15 cellular contexts compared by ENCODE assay signal in genomic region chr20:432208-432607, GRCh38. TPM values are rescaled to one million over a fixed set of nuclear protein-coding genes. Genes with fewer than 3 reads are reported as not detected.
DNase-seq lines count a peak whose midpoint lies in the region; ATAC-seq, FAIRE-seq and TF ChIP-seq lines count a peak whose summit lies in the region.
"Had no signal": no experiment of that assay in that cellular context is flagged by ENCODE, and none has a peak within 500 bp of the region (broad histone marks: within the 10 kb centered on the region; RNA-seq: fewer than 3 reads in every experiment).

No MANE protein-coding gene starts in this region.

- WGBS in HepG2 (ENCODE audit: low lambda C conversion rate): 97% methylated on average over 12 of the region's 13 CpGs
- 93% methylated on average over 3 of the region's 13 CpGs for WGBS in right lobe of liver (ENCODE audit: insufficient coverage, low coverage, low lambda C conversion rate, missing lambda C conversion rate)

- POLR2A ChIA-PET in HepG2 (lab: Yijun Ruan, JAX): interaction anchor here (0.8 to 5.7 kb wide), 12 partner anchors 10 to 85 kb away, joined by 3 to 61 read pairs (median 11); partner anchors contain the start of genes NRSN2, RBCK1 and TRIB3

- peaks cover 4% of the 10 kb centered on the region for H3K36me3 Mint-ChIP-seq in T-helper 17 cell (ENCODE audit: low read depth)
- peaks cover 31% of the 10 kb centered on the region for H3K36me3 Mint-ChIP-seq in central memory CD8-positive, alpha-beta T cell (ENCODE audit: insufficient read depth)
- peaks cover 42 to 67% of the 10 kb centered on the region in 2 donors for H3K36me3 Mint-ChIP-seq in stimulated activated naive B cell treated with anti-CD40 and anti-IgM and Interleukin-4, amounts not matched to agents 10 μg/mL and 1 μg/mL and 100 μg/mL, for 72 hours

- no peak for TF ChIP-seq EP300 in HepG2 (IDR thresholded peaks at IDR 0.05; ENCODE audit: low read depth in 2 of 2, low read length in 2 of 2)
- TF ChIP-seq EP300 in HepG2 (CRISPR knock-in tag; IDR thresholded peaks at IDR 0.05; ENCODE audit: borderline replicate concordance): no peak

- TF ChIP-seq RAD21 in HepG2 (CRISPR knock-in tag; IDR thresholded peaks at IDR 0.05): no peak

- ATAC-seq in HepG2 (no peak), right lobe of liver (no peak), T-helper 17 cell (no peak)
- no peak for ATAC-seq in central memory CD8-positive, alpha-beta T cell (replicated peaks; ENCODE audit: extremely low read depth, poor library complexity, severe bottlenecking)
- no peak for ATAC-seq in stimulated activated naive B cell treated with anti-CD40 and anti-IgM and Interleukin-4, amounts not matched to agents 10 μg/mL and 1 μg/mL and 100 μg/mL, for 72 hours (replicated peaks)
- ATAC-seq: activated CD4-positive, CD25-positive, alpha-beta regulatory T cell treated with anti-CD3 and anti-CD28 coated beads, Interleukin-2, amount 50 U/mL, for 24 hours had no signal

- no TSS peak for BruUV-seq in HepG2 (replicated peaks; lab: Mats Ljungman, UMichigan)

- peaks cover 20% of the 10 kb centered on the region for H3K4me1 Mint-ChIP-seq in T-helper 17 cell
- peaks cover 40% of the 10 kb centered on the region for H3K4me1 Mint-ChIP-seq in central memory CD8-positive, alpha-beta T cell
- peaks cover 22 to 27% of the 10 kb centered on the region in 2 donors for H3K4me1 Mint-ChIP-seq in stimulated activated naive B cell treated with anti-CD40 and anti-IgM and Interleukin-4, amounts not matched to agents 10 μg/mL and 1 μg/mL and 100 μg/mL, for 72 hours

- no peak overlapping the region for H3K4me3 ChIP-seq in HepG2 (replicated peaks in 1 of 3; ENCODE audit: insufficient read depth in 1 of 3, low read depth in 2 of 3, low read length in 3 of 3)
- H3K4me3 ChIP-seq in right lobe of liver: no peak overlapping the region
- H3K4me3 ChIP-seq: mucosa of descending colon, PC-9, SJCRH30, smooth muscle cell had no signal

- intact Hi-C loops in HepG2 (cut with micrococcal nuclease; ENCODE audit: unreplicated experiment) (no loop called here), right lobe of liver (cut with DNase I) (no loop called here)

- H3K79me2 ChIP-seq in HepG2 (ENCODE audit: insufficient read depth, low read length): no peaks in the 10 kb centered on the region

- TF ChIP-seq CTCF in HepG2 (CRISPR knock-in tag; IDR thresholded peaks at IDR 0.05): no peak
- TF ChIP-seq CTCF in right lobe of liver (IDR thresholded peaks at IDR 0.05): no peak

- FAIRE-seq in HepG2 (lab: Jason Lieb, UNC): no peak
- FAIRE-seq: bronchial epithelial cell had no signal

- CTCF ChIA-PET in HepG2 (lab: Yijun Ruan, JAX; ENCODE audit: low intra/inter-chr PET ratio, low total read pairs): interaction anchor here (1.0 to 3.7 kb wide), 7 partner anchors 47 to 83 kb away, joined by 3 to 106 read pairs (median 12); no protein-coding TSS in a partner anchor

- 0 out of 2 replicates have a peak, but pooled peaks cover 7% of the 10 kb centered on the region for H3K4me1 ChIP-seq in HepG2 (ENCODE audit: insufficient read depth, low read length)
- H3K4me1 ChIP-seq in right lobe of liver: peaks cover 0 to 40% (median 17%) of the 10 kb centered on the region in 4 donors
- H3K4me1 ChIP-seq: SJCRH30 had no signal

- H2AFZ ChIP-seq in HepG2 (ENCODE audit: low read length): no peak overlapping the region
- H2AFZ ChIP-seq: PC-9 had no signal

- H3K4me2 ChIP-seq in HepG2 (ENCODE audit: low read depth, low read length): no peak overlapping the region
- H3K4me2 ChIP-seq: PC-9, smooth muscle cell had no signal

- H3K27ac Mint-ChIP-seq in T-helper 17 cell: peak overlapping the region; percentile 65
- H3K27ac Mint-ChIP-seq in central memory CD8-positive, alpha-beta T cell (ENCODE audit: low read depth): peak overlapping the region; percentile 95
- H3K27ac Mint-ChIP-seq in stimulated activated naive B cell treated with anti-CD40 and anti-IgM and Interleukin-4, amounts not matched to agents 10 μg/mL and 1 μg/mL and 100 μg/mL, for 72 hours: peak overlapping the region; percentile 60

- H3K9me3 Mint-ChIP-seq in central memory CD8-positive, alpha-beta T cell: no peaks in the 10 kb centered on the region
- no peaks in the 10 kb centered on the region for H3K9me3 Mint-ChIP-seq in stimulated activated naive B cell treated with anti-CD40 and anti-IgM and Interleukin-4, amounts not matched to agents 10 μg/mL and 1 μg/mL and 100 μg/mL, for 72 hours
- H3K9me3 Mint-ChIP-seq: H9 had no signal

- no peaks in the 10 kb centered on the region for H3K27me3 Mint-ChIP-seq in T-helper 17 cell
- no peaks in the 10 kb centered on the region for H3K27me3 Mint-ChIP-seq in central memory CD8-positive, alpha-beta T cell
- H3K27me3 Mint-ChIP-seq in stimulated activated naive B cell treated with anti-CD40 and anti-IgM and Interleukin-4, amounts not matched to agents 10 μg/mL and 1 μg/mL and 100 μg/mL, for 72 hours: no peaks in the 10 kb centered on the region

- H4K20me1 ChIP-seq in HepG2 (ENCODE audit: insufficient read depth, low read length): no peaks in the 10 kb centered on the region

- no peak for DNase-seq in HepG2 (ENCODE audit: low spot score)
- DNase-seq in right lobe of liver: no peak
- no peak for DNase-seq in T-helper 17 cell
- DNase-seq in central memory CD8-positive, alpha-beta T cell (ENCODE audit: low spot score in 2 of 2): no peak
- DNase-seq in stimulated activated naive B cell treated with anti-CD40 and anti-IgM and Interleukin-4, amounts not matched to agents 10 μg/mL and 1 μg/mL and 100 μg/mL, for 72 hours: no peak
- no peak for DNase-seq in NOMO-1 (lab: John Stamatoyannopoulos, UW; ENCODE audit: unreplicated experiment in 2 of 2)
- DNase-seq in NCI-H1417 (lab: John Stamatoyannopoulos, UW): no peak
- no peak for DNase-seq in D341Med (ENCODE audit: low spot score)

- H3K9me3 ChIP-seq in HepG2 (ENCODE audit: low read length): no peaks in the 10 kb centered on the region
- no peaks in the 10 kb centered on the region for H3K9me3 ChIP-seq in right lobe of liver
- no peaks in the 10 kb centered on the region for H3K9me3 ChIP-seq in T-helper 17 cell (ENCODE audit: control insufficient read depth, low read length, poor library complexity, severe bottlenecking)
- H3K9me3 ChIP-seq: mucosa of descending colon, SJCRH30 had no signal

- no peak overlapping the region for H3K9ac ChIP-seq in HepG2 (ENCODE audit: insufficient read depth, low read depth, low read length)

- H3K36me3 ChIP-seq in HepG2 (replicated peaks in 1 of 2; ENCODE audit: control insufficient read depth in 1 of 2, insufficient read depth in 2 of 2, low read length in 2 of 2) (peaks cover 40 to 61% of the 10 kb centered on the region in 2 experiments), right lobe of liver (peaks cover 0 to 46% (median 10%) of the 10 kb centered on the region in 4 donors)

- in situ Hi-C loops in HepG2 (cut with HindIII; ENCODE audit: extremely low pct_ligation_motif_present, low pct_unique_long_range_greater_than_20kb): loop anchor here (5.0 kb wide), 1 partner anchor 80 kb away; no protein-coding TSS in a partner anchor

- H3K27ac ChIP-seq in HepG2 (ENCODE audit: extremely low read length, insufficient read depth, low read length): no peak overlapping the region
- H3K27ac ChIP-seq in right lobe of liver: no peak overlapping the region
- H3K27ac ChIP-seq: PC-9, SJCRH30 had no signal

- H3K27me3 ChIP-seq in HepG2 (ENCODE audit: control insufficient read depth in 1 of 2, insufficient read depth in 2 of 2, low read length in 2 of 2) (no peaks in the 10 kb centered on the region), right lobe of liver (no peaks in the 10 kb centered on the region)
- H3K27me3 ChIP-seq: SJCRH30 had no signal

- 0 out of 4 replicates have a peak, but pooled peaks of 1 of the 2 experiments have one; percentile 21 for TF ChIP-seq POLR2A in HepG2 (IDR thresholded peaks at IDR 0.05; ENCODE audit: insufficient read depth in 1 of 2, low read depth in 2 of 2, low read length in 2 of 2)
- no peak for TF ChIP-seq POLR2A in right lobe of liver (IDR thresholded peaks at IDR 0.05)

- H3K4me3 Mint-ChIP-seq in T-helper 17 cell: no peak overlapping the region
- H3K4me3 Mint-ChIP-seq in central memory CD8-positive, alpha-beta T cell: no peak overlapping the region
- peak overlapping the region in 1 of 2 donors; percentile 10 for H3K4me3 Mint-ChIP-seq in stimulated activated naive B cell treated with anti-CD40 and anti-IgM and Interleukin-4, amounts not matched to agents 10 μg/mL and 1 μg/mL and 100 μg/mL, for 72 hours
- H3K4me3 Mint-ChIP-seq: H9 had no signal

RNA-seq across cellular contexts. Expression of gene RBCK1, which starts 24.1 kb away (rescaled TPM):
- total RNA-seq in HepG2 (2016; rRNA removed; fragmentation: Illumina TruSeq; extraction: Trizol) (121 and 149 TPM in 2 replicates), right lobe of liver (100 to 1,000 TPM in 2 of 6 experiments, 10 to 100 TPM in 4; 63.1 to 113 (median 85.6) TPM), T-helper 17 cell (10 to 100 TPM; 62.1 to 72.7 TPM)
- total RNA-seq in HepG2 (2016; cell fraction: cytosol; rRNA removed; fragmentation: Illumina TruSeq; extraction: Trizol; ENCODE audit: low read depth): 176 and 212 TPM in 2 replicates
- total RNA-seq in HepG2 (2016; cell fraction: insoluble cytoplasmic fraction; rRNA removed; fragmentation: Illumina TruSeq; extraction: Trizol): 110 and 147 TPM in 2 replicates
- total RNA-seq in HepG2 (2016; cell fraction: membrane; rRNA removed; fragmentation: Illumina TruSeq; extraction: Trizol): 217 and 241 TPM in 2 replicates
- 83.9 and 95.5 TPM in 2 replicates for total RNA-seq in HepG2 (2016; cell fraction: nucleus; rRNA removed; fragmentation: Illumina TruSeq; extraction: Trizol)
- polyA plus RNA-seq in HepG2 (2011; rRNA removed): 215 and 270 TPM in 2 replicates
- 171 and 196 TPM in 2 replicates for polyA plus RNA-seq in HepG2 (2011; cell fraction: cytosol; rRNA removed)
- polyA plus RNA-seq in HepG2 (2011; cell fraction: nucleus; rRNA removed): 558 and 618 TPM in 2 replicates
- 207 and 311 TPM in 2 replicates for polyA plus RNA-seq in HepG2 (2012)
- polyA plus RNA-seq in HepG2 (2016; cell fraction: cytosol; fragmentation: Illumina TruSeq; extraction: Trizol; ENCODE audit: low read depth): 291 and 331 TPM in 2 replicates
- polyA plus RNA-seq in HepG2 (2016; cell fraction: insoluble cytoplasmic fraction; fragmentation: Illumina TruSeq; extraction: Trizol; ENCODE audit: low read depth): 144 and 159 TPM in 2 replicates
- 277 and 299 TPM in 2 replicates for polyA plus RNA-seq in HepG2 (2016; cell fraction: membrane; fragmentation: Illumina TruSeq; extraction: Trizol; ENCODE audit: low read depth)
- polyA plus RNA-seq in HepG2 (2016; cell fraction: nucleus; fragmentation: Illumina TruSeq; extraction: Trizol; ENCODE audit: insufficient read depth, low read depth): 357 and 365 TPM in 2 replicates
- 36.5 and 119 TPM in 2 replicates for polyA minus RNA-seq in HepG2 (2011; rRNA and poly(A)+ RNA removed; ENCODE audit: low replicate concordance)
- polyA minus RNA-seq in HepG2 (2011; cell fraction: cytosol; rRNA and poly(A)+ RNA removed): 65.9 and 88.8 TPM in 2 replicates
- 102 and 144 TPM in 2 replicates for polyA minus RNA-seq in HepG2 (2011; cell fraction: nucleus; rRNA and poly(A)+ RNA removed)

RNA-seq across cellular contexts. Expression of gene TBC1D20, which starts 30.1 kb away (rescaled TPM):
- 36.6 and 45.9 TPM in 2 replicates for total RNA-seq in HepG2 (2016; rRNA removed; fragmentation: Illumina TruSeq; extraction: Trizol)
- total RNA-seq in HepG2 (2016; cell fraction: cytosol; rRNA removed; fragmentation: Illumina TruSeq; extraction: Trizol; ENCODE audit: low read depth): 24.9 and 29.1 TPM in 2 replicates
- 36.8 and 43.1 TPM in 2 replicates for total RNA-seq in HepG2 (2016; cell fraction: insoluble cytoplasmic fraction; rRNA removed; fragmentation: Illumina TruSeq; extraction: Trizol)
- total RNA-seq in HepG2 (2016; cell fraction: membrane; rRNA removed; fragmentation: Illumina TruSeq; extraction: Trizol): 49.8 and 56.6 TPM in 2 replicates
- 26.9 and 31.0 TPM in 2 replicates for total RNA-seq in HepG2 (2016; cell fraction: nucleus; rRNA removed; fragmentation: Illumina TruSeq; extraction: Trizol)
- 47.1 and 55.2 TPM in 2 replicates for polyA plus RNA-seq in HepG2 (2011; rRNA removed)
- 46.2 and 50.9 TPM in 2 replicates for polyA plus RNA-seq in HepG2 (2011; cell fraction: cytosol; rRNA removed)
- 67.6 and 73.0 TPM in 2 replicates for polyA plus RNA-seq in HepG2 (2011; cell fraction: nucleus; rRNA removed)
- 26.7 and 33.9 TPM in 2 replicates for polyA plus RNA-seq in HepG2 (2012)
- polyA plus RNA-seq in HepG2 (2016; cell fraction: cytosol; fragmentation: Illumina TruSeq; extraction: Trizol; ENCODE audit: low read depth): 27.0 and 32.1 TPM in 2 replicates
- polyA plus RNA-seq in HepG2 (2016; cell fraction: insoluble cytoplasmic fraction; fragmentation: Illumina TruSeq; extraction: Trizol; ENCODE audit: low read depth): 46.6 and 47.0 TPM in 2 replicates
- polyA plus RNA-seq in HepG2 (2016; cell fraction: membrane; fragmentation: Illumina TruSeq; extraction: Trizol; ENCODE audit: low read depth): 37.5 and 43.9 TPM in 2 replicates
- polyA plus RNA-seq in HepG2 (2016; cell fraction: nucleus; fragmentation: Illumina TruSeq; extraction: Trizol; ENCODE audit: insufficient read depth, low read depth): 57.7 and 59.0 TPM in 2 replicates
- 35.8 and 117 TPM in 2 replicates for polyA minus RNA-seq in HepG2 (2011; rRNA and poly(A)+ RNA removed; ENCODE audit: low replicate concordance)
- polyA minus RNA-seq in HepG2 (2011; cell fraction: cytosol; rRNA and poly(A)+ RNA removed): 21.9 and 28.9 TPM in 2 replicates
- 37.1 and 38.0 TPM in 2 replicates for polyA minus RNA-seq in HepG2 (2011; cell fraction: nucleus; rRNA and poly(A)+ RNA removed)
- total RNA-seq in right lobe of liver: 10 to 100 TPM; 10.8 to 21.4 (median 13.9) TPM
- 10 to 100 TPM; 20.6 to 29.4 TPM for total RNA-seq in T-helper 17 cell

RNA-seq across cellular contexts. Expression of gene TRIB3, which starts 51.6 kb away (rescaled TPM):
- total RNA-seq in HepG2 (2016; rRNA removed; fragmentation: Illumina TruSeq; extraction: Trizol) (106 and 115 TPM in 2 replicates), right lobe of liver (100 to 1,000 TPM in 2 of 6 experiments, 10 to 100 TPM in 4; 15.1 to 139 (median 34.1) TPM), T-helper 17 cell (1 to 10 TPM; 1.8 to 3.3 TPM)
- total RNA-seq in HepG2 (2016; cell fraction: cytosol; rRNA removed; fragmentation: Illumina TruSeq; extraction: Trizol; ENCODE audit: low read depth): 40.1 and 45.0 TPM in 2 replicates
- total RNA-seq in HepG2 (2016; cell fraction: insoluble cytoplasmic fraction; rRNA removed; fragmentation: Illumina TruSeq; extraction: Trizol): 106 and 115 TPM in 2 replicates
- total RNA-seq in HepG2 (2016; cell fraction: membrane; rRNA removed; fragmentation: Illumina TruSeq; extraction: Trizol): 107 and 130 TPM in 2 replicates
- total RNA-seq in HepG2 (2016; cell fraction: nucleus; rRNA removed; fragmentation: Illumina TruSeq; extraction: Trizol): 47.6 and 54.9 TPM in 2 replicates
- polyA plus RNA-seq in HepG2 (2011; rRNA removed): 150 and 241 TPM in 2 replicates
- 165 and 177 TPM in 2 replicates for polyA plus RNA-seq in HepG2 (2011; cell fraction: cytosol; rRNA removed)
- polyA plus RNA-seq in HepG2 (2011; cell fraction: nucleus; rRNA removed): 122 and 148 TPM in 2 replicates
- polyA plus RNA-seq in HepG2 (2012): 78.0 and 193 TPM in 2 replicates
- polyA plus RNA-seq in HepG2 (2016; cell fraction: cytosol; fragmentation: Illumina TruSeq; extraction: Trizol; ENCODE audit: low read depth): 33.6 and 42.0 TPM in 2 replicates
- 99.1 and 105 TPM in 2 replicates for polyA plus RNA-seq in HepG2 (2016; cell fraction: insoluble cytoplasmic fraction; fragmentation: Illumina TruSeq; extraction: Trizol; ENCODE audit: low read depth)
- polyA plus RNA-seq in HepG2 (2016; cell fraction: membrane; fragmentation: Illumina TruSeq; extraction: Trizol; ENCODE audit: low read depth): 76.6 and 88.5 TPM in 2 replicates
- 77.9 and 79.0 TPM in 2 replicates for polyA plus RNA-seq in HepG2 (2016; cell fraction: nucleus; fragmentation: Illumina TruSeq; extraction: Trizol; ENCODE audit: insufficient read depth, low read depth)
- 66.9 and 301 TPM in 2 replicates for polyA minus RNA-seq in HepG2 (2011; rRNA and poly(A)+ RNA removed; ENCODE audit: low replicate concordance)
- polyA minus RNA-seq in HepG2 (2011; cell fraction: cytosol; rRNA and poly(A)+ RNA removed): 115 and 151 TPM in 2 replicates
- 35.9 and 65.3 TPM in 2 replicates for polyA minus RNA-seq in HepG2 (2011; cell fraction: nucleus; rRNA and poly(A)+ RNA removed)
